ENCODE assay signal across 17 cellular contexts in the genomic region with DNA sequence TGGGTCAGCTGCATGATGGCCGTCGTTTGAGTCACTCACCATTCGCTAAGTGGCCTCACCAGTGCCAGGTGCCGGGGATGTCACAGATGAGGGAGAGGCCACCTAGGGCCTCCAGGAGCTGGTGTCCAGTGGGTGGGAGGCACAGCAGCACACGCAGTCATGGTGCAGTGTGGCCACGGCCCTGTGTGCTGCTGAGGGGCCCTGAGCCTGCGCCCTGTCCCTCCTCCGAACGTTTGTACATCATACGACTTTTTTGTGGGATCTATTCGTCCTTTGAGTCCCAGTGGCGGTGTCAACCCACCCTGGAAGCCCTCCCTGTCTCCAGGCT. TPM values are rescaled to one million over a fixed set of nuclear protein-coding genes. Genes with fewer than 3 reads are reported as not detected.
DNase-seq lines count a peak whose midpoint lies in the region; TF ChIP-seq lines count a peak whose summit lies in the region.
"Had no signal": no experiment of that assay in that cellular context is flagged by ENCODE, and none has a peak within 500 bp of the region (broad histone marks: within the 10 kb centered on the region; RNA-seq: fewer than 3 reads in every experiment).

No MANE protein-coding gene starts in this region.

- TF ChIP-seq CTCF in Peyer's patch (IDR thresholded peaks at IDR 0.05) (no peak), spleen (IDR thresholded peaks at IDR 0.05 in 8 of 11, conservative IDR thresholded peaks at IDR 0.05 in 3 of 11) (no peak), OCI-LY7 (conservative IDR thresholded peaks at IDR 0.05; ENCODE audit: low read length) (no peak)

- H3K9ac ChIP-seq in mesendoderm (ENCODE audit: low read length), result no peak overlapping the region

- no peak overlapping the region for H2BK120ac ChIP-seq in mesendoderm (ENCODE audit: low read depth, low read length)

- no peak overlapping the region for H3K18ac ChIP-seq in mesendoderm (ENCODE audit: low read length)

- POLR2A ChIA-PET in OCI-LY7 (lab: Charles Lee), result no interaction called here

- no peaks in the 10 kb centered on the region for H3K27me3 ChIP-seq in Peyer's patch
- H3K27me3 ChIP-seq in mesendoderm (ENCODE audit: insufficient read depth, low read length, poor library complexity), result no peaks in the 10 kb centered on the region
- H3K27me3 ChIP-seq in spleen (replicated peaks in 1 of 7), result peaks cover 0 to 12% (median 0%) of the 10 kb centered on the region in 7 donors
- H3K27me3 ChIP-seq: MG63 had no signal

- peak overlapping the region; percentile 45 for H2AK5ac ChIP-seq in mesendoderm (ENCODE audit: low read length)

- no peaks in the 10 kb centered on the region for H3K9me2 ChIP-seq in OCI-LY7 (ENCODE audit: insufficient read depth, low read length)

- no peaks in the 10 kb centered on the region for H3K36me3 Mint-ChIP-seq in T-helper 2 cell treated with Interferon-gamma antibody and Interleukin-4, amounts not matched to agents 5 μg/mL and 100 μg/mL, for 36 hours (ENCODE audit: low read depth)
- H3K36me3 Mint-ChIP-seq: CD14-positive monocyte had no signal

- H3K4me2 ChIP-seq in mesendoderm (ENCODE audit: low read length), result no peak overlapping the region
- no peak overlapping the region for H3K4me2 ChIP-seq in OCI-LY7 (ENCODE audit: low read length)

- no peak overlapping the region for H3K4me3 Mint-ChIP-seq in T-helper 2 cell treated with Interferon-gamma antibody and Interleukin-4, amounts not matched to agents 5 μg/mL and 100 μg/mL, for 36 hours
- H3K4me3 Mint-ChIP-seq: CD14-positive monocyte had no signal

- H2BK5ac ChIP-seq in mesendoderm (ENCODE audit: low read length), result peak overlapping the region; percentile 84

- CTCF ChIA-PET in OCI-LY7 (lab: Charles Lee; ENCODE audit: unreplicated experiment), result no interaction called here

- no peaks in the 10 kb centered on the region for H3K4me1 ChIP-seq in Peyer's patch
- peaks cover 15% of the 10 kb centered on the region for H3K4me1 ChIP-seq in mesendoderm (ENCODE audit: control insufficient read depth, low read depth, low read length)
- H3K4me1 ChIP-seq in spleen, result peaks cover 0 to 5% (median 0%) of the 10 kb centered on the region in 6 donors
- no peaks in the 10 kb centered on the region for H3K4me1 ChIP-seq in OCI-LY7 (ENCODE audit: insufficient read depth, low read length, poor library complexity, severe bottlenecking)

- H3K36me3 ChIP-seq in Peyer's patch (no peaks in the 10 kb centered on the region), mesendoderm (ENCODE audit: control insufficient read depth, insufficient read depth, low read length) (no peaks in the 10 kb centered on the region), spleen (no peaks in the 10 kb centered on the region), OCI-LY7 (ENCODE audit: insufficient read depth, low read length) (no peaks in the 10 kb centered on the region)
- H3K36me3 ChIP-seq: MG63 had no signal

- no peak overlapping the region for H4K8ac ChIP-seq in mesendoderm (ENCODE audit: low read depth, low read length)

- no peak overlapping the region for H3K27ac ChIP-seq in Peyer's patch
- peak overlapping the region; percentile 32 for H3K27ac ChIP-seq in mesendoderm (ENCODE audit: low read depth, low read length)
- H3K27ac ChIP-seq in spleen, result no peak overlapping the region
- no peak overlapping the region for H3K27ac ChIP-seq in OCI-LY7 (ENCODE audit: low read depth, low read length, poor library complexity, severe bottlenecking)

- H3K4ac ChIP-seq in mesendoderm (ENCODE audit: low read depth, low read length), result peak overlapping the region; percentile 8

- WGBS in mesendoderm (ENCODE audit: extremely low coverage, insufficient coverage, low lambda C conversion rate), result no CpG with 5 or more reads among the region's 12 CpGs
- WGBS in spleen, 5 donors, result 83 to 92% (median 86%) methylated on average over 10 to 12 of the region's 12 CpGs

- H3K79me1 ChIP-seq in mesendoderm (ENCODE audit: low read length), result no peaks in the 10 kb centered on the region

- intact Hi-C loops in spleen (cut with DNase I; ENCODE audit: low total_unique reads) (no loop called here), OCI-LY7 (cut with micrococcal nuclease; ENCODE audit: unreplicated experiment) (no loop called here)

- H3K27me3 Mint-ChIP-seq in T-helper 2 cell treated with Interferon-gamma antibody and Interleukin-4, amounts not matched to agents 5 μg/mL and 100 μg/mL, for 36 hours (ENCODE audit: low read depth), result peaks cover 7% of the 10 kb centered on the region

- no peak overlapping the region for H3K23ac ChIP-seq in mesendoderm (ENCODE audit: low read length)

- TF ChIP-seq POLR2A in Peyer's patch (IDR thresholded peaks at IDR 0.05), result no peak
- TF ChIP-seq POLR2A in spleen (IDR thresholded peaks at IDR 0.05), result no peak

- H3K9me3 ChIP-seq in Peyer's patch (no peaks in the 10 kb centered on the region), spleen (no peaks in the 10 kb centered on the region), OCI-LY7 (ENCODE audit: low read length) (no peaks in the 10 kb centered on the region)
- H3K9me3 ChIP-seq: MG63 had no signal

- H4K5ac ChIP-seq in mesendoderm (ENCODE audit: low read length), result no peak overlapping the region

- H3K4me1 Mint-ChIP-seq in T-helper 2 cell treated with Interferon-gamma antibody and Interleukin-4, amounts not matched to agents 5 μg/mL and 100 μg/mL, for 36 hours (ENCODE audit: low read depth), result peaks cover 9% of the 10 kb centered on the region
- H3K4me1 Mint-ChIP-seq: CD14-positive monocyte had no signal

- no peaks in the 10 kb centered on the region for H3K9me3 Mint-ChIP-seq in T-helper 2 cell treated with Interferon-gamma antibody and Interleukin-4, amounts not matched to agents 5 μg/mL and 100 μg/mL, for 36 hours
- H3K9me3 Mint-ChIP-seq: CD14-positive monocyte had no signal

- peak overlapping the region; percentile 57 for H3K56ac ChIP-seq in mesendoderm (ENCODE audit: low read length)

- no peak overlapping the region for H2BK15ac ChIP-seq in mesendoderm (replicated peaks; ENCODE audit: low read depth)

- BruUV-seq in OCI-LY7 (replicated peaks; lab: Mats Ljungman, UMichigan), result no TSS peak

- no peak overlapping the region for H3K27ac Mint-ChIP-seq in T-helper 2 cell treated with Interferon-gamma antibody and Interleukin-4, amounts not matched to agents 5 μg/mL and 100 μg/mL, for 36 hours
- H3K27ac Mint-ChIP-seq: CD14-positive monocyte had no signal

- no peak overlapping the region for H3K4me3 ChIP-seq in Peyer's patch
- H3K4me3 ChIP-seq in mesendoderm (ENCODE audit: low read length), result no peak overlapping the region
- no peak overlapping the region for H3K4me3 ChIP-seq in spleen
- no peak overlapping the region for H3K4me3 ChIP-seq in OCI-LY7 (ENCODE audit: low read depth, low read length, poor library complexity, severe bottlenecking)
- H3K4me3 ChIP-seq: MG63 had no signal

- H2AFZ ChIP-seq in OCI-LY7 (ENCODE audit: low read length), result no peak overlapping the region

- H3K79me2 ChIP-seq in mesendoderm (ENCODE audit: control insufficient read depth, insufficient read depth, low read length) (no peaks in the 10 kb centered on the region), OCI-LY7 (ENCODE audit: insufficient read depth, low read depth, low read length) (no peaks in the 10 kb centered on the region)

- H4K20me1 ChIP-seq in OCI-LY7 (ENCODE audit: insufficient read depth, low read length), result no peaks in the 10 kb centered on the region

- peak; percentile 60 for DNase-seq in activated effector memory CD4-positive, alpha-beta T cell treated with anti-CD3 and anti-CD28 coated beads, Interleukin-2, amount 50 U/mL, for 16 hours
- DNase-seq in activated effector memory CD4-positive, alpha-beta T cell treated with Interleukin-2 at 50 U/mL for 16 hours, result no peak
- DNase-seq in Peyer's patch, result peak in 2 of 3 donors; percentile 36 to 37
- no peak for DNase-seq in mesendoderm
- peak; percentile 56 for DNase-seq in spleen
- DNase-seq in DMS79 (lab: John Stamatoyannopoulos, UW), result no peak
- DNase-seq in T-helper 2 cell treated with Interferon-gamma antibody and Interleukin-4, amounts not matched to agents 5 μg/mL and 100 μg/mL, for 36 hours (ENCODE audit: low spot score), result no peak
- DNase-seq in OCI-LY7 (ENCODE audit: low spot score), result no peak
- DNase-seq: 8988T, AML-193, MG63, NCI-H1048, NCI-H1436, NCI-H2171, NCI-H524 treated with DMSO at 0.1 percent for 48 hours, OCI-M1 had no signal

RNA-seq across cellular contexts. Expression of a gene that starts 30.1 kb away (rescaled TPM):
- total RNA-seq in Peyer's patch (10 to 100 TPM; 31.5 to 91.6 (median 55.6) TPM), spleen (10 to 100 TPM; 28.9 to 84.3 (median 62.8) TPM), OCI-LY7 (2022) (221 and 256 TPM in 2 replicates)
- polyA plus RNA-seq in mesendoderm (2013, experiment 1 of 2), result 131 TPM
- 130 TPM for polyA plus RNA-seq in mesendoderm (2013, experiment 2 of 2)
- polyA plus RNA-seq in spleen, result 10 to 100 TPM; 38.0 to 78.1 (median 65.3) TPM
- total RNA-seq in OCI-LY7 (2014; rRNA removed; shearing (Covaris generic)), result 273 and 306 TPM in 2 replicates

Comparison
In these comparisons a context has a peak if more than half of its experiments do, and no peak if none do; other contexts are left out.
1. DNase-seq: peak in activated effector memory CD4-positive, alpha-beta T cell treated with anti-CD3 and anti-CD28 coated beads, Interleukin-2, amount 50 U/mL, for 16 hours (single experiment), Peyer's patch (2 of 3) and spleen (single experiment); none in activated effector memory CD4-positive, alpha-beta T cell treated with Interleukin-2 at 50 U/mL for 16 hours (single experiment), mesendoderm (single experiment), DMS79 (single experiment), T-helper 2 cell treated with Interferon-gamma antibody and Interleukin-4, amounts not matched to agents 5 μg/mL and 100 μg/mL, for 36 hours (single experiment) and OCI-LY7 (single experiment).